Comparison of ENCODE assay signal across 9 cellular contexts in genomic region chr18:55337908-55338521, GRCh38.
DNase-seq lines count a peak whose midpoint lies in the region; ATAC-seq and TF ChIP-seq lines count a peak whose summit lies in the region.
"Had no signal": no experiment of that assay in that cellular context is flagged by ENCODE, and none has a peak within 500 bp of the region (broad histone marks: within the 10 kb centered on the region; RNA-seq: fewer than 3 reads in every experiment).

No MANE protein-coding gene starts in this region.

- no peak for TF ChIP-seq CTCF in tibial nerve (IDR thresholded peaks at IDR 0.05)
- no peak for TF ChIP-seq CTCF in Caco-2 (IDR thresholded peaks at IDR 0.05; ENCODE audit: insufficient read depth in 1 of 2, low read depth in 1 of 2, low read length in 1 of 2, severe bottlenecking in 1 of 2, unreplicated experiment in 1 of 2)
- TF ChIP-seq CTCF in osteocyte (IDR thresholded peaks at IDR 0.05) = no peak

- H3K9me3 Mint-ChIP-seq in memory B cell (no peaks in the 10 kb centered on the region), Caco-2 (ENCODE audit: unreplicated experiment) (no peaks in the 10 kb centered on the region), osteocyte (ENCODE audit: unreplicated experiment) (no peaks in the 10 kb centered on the region)
- H3K9me3 Mint-ChIP-seq: activated T-helper 17 cell treated with anti-CD3 and anti-CD28 coated beads, Interleukin-2, amount 50 U/mL, for 72 hours had no signal

- intact Hi-C loops in Caco-2 (cut with micrococcal nuclease; ENCODE audit: unreplicated experiment) = no loop called here

- no peaks in the 10 kb centered on the region for H3K36me3 Mint-ChIP-seq in memory B cell
- H3K36me3 Mint-ChIP-seq in Caco-2 (ENCODE audit: insufficient read depth, unreplicated experiment) = no peaks in the 10 kb centered on the region
- H3K36me3 Mint-ChIP-seq in osteocyte (ENCODE audit: unreplicated experiment) = peaks cover 4% of the 10 kb centered on the region

- H3K4me3 Mint-ChIP-seq in memory B cell = peak overlapping the region; percentile 67
- H3K4me3 Mint-ChIP-seq in Caco-2 (ENCODE audit: unreplicated experiment) = no peak overlapping the region
- H3K4me3 Mint-ChIP-seq in osteocyte (ENCODE audit: unreplicated experiment) = no peak overlapping the region
- H3K4me3 Mint-ChIP-seq: activated T-helper 17 cell treated with anti-CD3 and anti-CD28 coated beads, Interleukin-2, amount 50 U/mL, for 72 hours had no signal

- H3K27ac ChIP-seq in caudate nucleus (ENCODE audit: low read depth, low read length) (peak overlapping the region; percentile 85), tibial nerve (peak overlapping the region in 3 of 4 donors; percentile 64 to 80 (median 71))

- POLR2A ChIA-PET in Caco-2 (lab: Charles Lee) = no interaction called here

- no peaks in the 10 kb centered on the region for H3K27me3 Mint-ChIP-seq in memory B cell
- no peaks in the 10 kb centered on the region for H3K27me3 Mint-ChIP-seq in Caco-2 (ENCODE audit: insufficient read depth, unreplicated experiment)
- H3K27me3 Mint-ChIP-seq in osteocyte (ENCODE audit: unreplicated experiment) = no peaks in the 10 kb centered on the region
- H3K27me3 Mint-ChIP-seq: activated T-helper 17 cell treated with anti-CD3 and anti-CD28 coated beads, Interleukin-2, amount 50 U/mL, for 72 hours had no signal

- H3K4me3 ChIP-seq in tibial nerve (peak overlapping the region in 1 of 4 donors; percentile 3), Caco-2 (ENCODE audit: low read depth, low read length) (no peak overlapping the region)

- H3K4me1 Mint-ChIP-seq in memory B cell (peaks cover 6% of the 10 kb centered on the region), Caco-2 (ENCODE audit: low read depth, unreplicated experiment) (no peaks in the 10 kb centered on the region), osteocyte (ENCODE audit: unreplicated experiment) (peaks cover 3% of the 10 kb centered on the region)
- H3K4me1 Mint-ChIP-seq: activated T-helper 17 cell treated with anti-CD3 and anti-CD28 coated beads, Interleukin-2, amount 50 U/mL, for 72 hours had no signal

- DNase-seq in DMS153 (lab: John Stamatoyannopoulos, UW) (peak; percentile 27), DMS153 treated with DMSO at 0.1 percent for 48 hours (lab: John Stamatoyannopoulos, UW; ENCODE audit: unreplicated experiment) (no peak), caudate nucleus (lab: John Stamatoyannopoulos, UW) (peak in 34 of 61 donors; percentile 16 to 95 (median 50)), memory B cell (ENCODE audit: low spot score in 2 of 2) (no peak), tibial nerve (ENCODE audit: low spot score in 2 of 2) (no peak), Caco-2 (no peak), iPS-NIHi7 (ENCODE audit: extremely low spot score) (no peak), osteocyte (ENCODE audit: extremely low spot score, unreplicated experiment) (no peak)

- ATAC-seq in memory B cell (ENCODE audit: low read depth) = peak; percentile 88
- ATAC-seq: activated T-helper 17 cell treated with anti-CD3 and anti-CD28 coated beads, Interleukin-2, amount 50 U/mL, for 72 hours had no signal

- CTCF ChIA-PET in Caco-2 (lab: Charles Lee) = no interaction called here

- H3K36me3 ChIP-seq in tibial nerve (no peaks in the 10 kb centered on the region), Caco-2 (ENCODE audit: control insufficient read depth, insufficient read depth, low read length) (no peaks in the 10 kb centered on the region)

- H3K4me1 ChIP-seq in tibial nerve (peaks cover 0 to 23% (median 0%) of the 10 kb centered on the region in 4 donors), Caco-2 (no peaks in the 10 kb centered on the region)

- H3K9me3 ChIP-seq in tibial nerve (no peaks in the 10 kb centered on the region), Caco-2 (no peaks in the 10 kb centered on the region)

- peak in 1 of 2 donors; percentile 77 for TF ChIP-seq EP300 in tibial nerve (IDR thresholded peaks at IDR 0.05)

- no peaks in the 10 kb centered on the region for H3K27me3 ChIP-seq in tibial nerve
- H3K27me3 ChIP-seq in Caco-2 (replicated peaks; ENCODE audit: control insufficient read depth, insufficient read depth, low read length) = no peaks in the 10 kb centered on the region

- 55 to 56% methylated on average over 13 of the region's 13 CpGs for whole genome bisulfite sequencing in tibial nerve, 2 donors

- peak overlapping the region; percentile 84 for H3K27ac Mint-ChIP-seq in memory B cell
- H3K27ac Mint-ChIP-seq in Caco-2 (ENCODE audit: unreplicated experiment) = no peak overlapping the region
- no peak overlapping the region for H3K27ac Mint-ChIP-seq in osteocyte (ENCODE audit: unreplicated experiment)
- H3K27ac Mint-ChIP-seq: activated T-helper 17 cell treated with anti-CD3 and anti-CD28 coated beads, Interleukin-2, amount 50 U/mL, for 72 hours had no signal

- no TSS peak for BruUV-seq in Caco-2 (replicated peaks; lab: Mats Ljungman, UMichigan)

- no peak for TF ChIP-seq POLR2A in tibial nerve (IDR thresholded peaks at IDR 0.05)

Comparison
In these comparisons a context has a peak if more than half of its experiments do, and no peak if none do; other contexts are left out.
1. DNase-seq: peak in DMS153 (single experiment) and caudate nucleus (34 of 61); none in DMS153 treated with DMSO at 0.1 percent for 48 hours (single experiment), memory B cell (0 of 2), tibial nerve (0 of 2), Caco-2 (0 of 2), iPS-NIHi7 (single experiment) and osteocyte (single experiment).